Comparison of ENCODE assay signal across 26 cellular contexts in the genomic region with DNA sequence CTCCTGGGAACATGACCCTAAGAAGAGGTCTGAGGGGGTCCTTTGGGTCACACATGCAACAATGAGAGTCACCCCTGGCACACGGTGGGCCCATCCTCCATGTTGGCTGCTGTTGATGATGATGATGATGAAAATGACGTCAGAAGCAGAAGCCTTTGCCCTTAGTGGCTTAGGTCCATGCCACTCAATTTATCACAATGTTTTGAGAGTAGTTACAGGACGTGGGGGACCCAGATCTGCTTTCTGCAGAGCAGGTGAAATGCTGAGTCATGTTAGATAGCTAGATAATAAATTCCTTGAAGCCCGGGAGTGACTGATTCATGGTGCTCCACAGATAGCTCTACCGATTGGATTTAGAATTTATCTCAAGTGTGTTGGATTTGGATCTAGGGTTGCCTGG.
"Had no signal": no experiment of that assay in that cellular context is flagged by ENCODE, and none has a peak within 500 bp of the region (broad histone marks: within the 10 kb centered on the region; RNA-seq: fewer than 3 reads in every experiment).

No MANE protein-coding gene starts in this region.

- H3K9me3 ChIP-seq: adrenal gland, gastrocnemius medialis, left lung, lower lobe of right lung, thyroid gland, upper lobe of right lung had no signal

- ATAC-seq: effector memory CD8-positive, alpha-beta T cell; gastrocnemius medialis; left lung; lower lobe of right lung; natural killer cell; sciatic nerve; stimulated activated naive CD8-positive, alpha-beta T cell treated with anti-CD3 and anti-CD28 coated beads, Interleukin-15, Interleukin-2, amounts not matched to agents 100 U/mL and 50 U/mL, for 24 hours; T-helper 17 cell; upper lobe of right lung had no signal

- H3K4me1 ChIP-seq: adrenal gland, left lung, lower lobe of right lung, thyroid gland, upper lobe of right lung had no signal

- DNase-seq: activated CD4-positive, alpha-beta memory T cell treated with anti-CD3 and anti-CD28 coated beads, Interleukin-2, amount 10 ng/mL, durations not matched to agents 7 days and 5 days; activated CD4-positive, alpha-beta T cell treated with anti-CD3 and anti-CD28 coated beads for 1 hour; activated CD4-positive, alpha-beta T cell treated with anti-CD3 and anti-CD28 coated beads, Interleukin-2, amount 10 ng/mL, durations not matched to agents 7 days and 5 days; activated CD8-positive, alpha-beta memory T cell treated with anti-CD3 and anti-CD28 coated beads, Interleukin-2, amount 50 U/mL, for 48 hours; activated gamma-delta T cell treated with Interleukin-2 at 50 U/mL for 16 hours; activated T-cell treated with anti-CD3 and anti-CD28 coated beads, Interleukin-2, amount 50 U/mL, for 24 hours; adrenal gland; aorta; brain microvascular endothelial cell; cortex of kidney; effector memory CD8-positive, alpha-beta T cell; gastrocnemius medialis; glutamatergic neuron; left lung; lower lobe of right lung; mesenchymal stem cell; natural killer cell; stimulated activated CD4-positive, alpha-beta T cell treated with anti-CD3 and anti-CD28 coated beads, Interleukin-12 subunit alpha, Interleukin-12 subunit beta, amount 100 ng/mL, for 4 hours; stimulated activated CD4-positive, alpha-beta T cell treated with anti-CD3 and anti-CD28 coated beads, Interleukin-4, amount 100 ng/mL, for 1 hour; stimulated activated naive CD8-positive, alpha-beta T cell treated with anti-CD3 and anti-CD28 coated beads, Interleukin-15, Interleukin-2, amounts not matched to agents 100 U/mL and 50 U/mL, for 24 hours; T-helper 17 cell; thyroid gland; upper lobe of right lung had no signal

- H3K27ac ChIP-seq: adrenal gland, brain microvascular endothelial cell, gastrocnemius medialis, left lung, lower lobe of right lung, skin epidermis, thyroid gland, upper lobe of right lung had no signal

- H3K4me3 ChIP-seq: adrenal gland, gastrocnemius medialis, left lung, lower lobe of right lung, skin epidermis, thyroid gland, upper lobe of right lung had no signal

- FAIRE-seq: islet of Langerhans had no signal

- H3K27me3 ChIP-seq: adrenal gland, brain microvascular endothelial cell, gastrocnemius medialis, left lung, thyroid gland, upper lobe of right lung had no signal
